In the genomic region with DNA sequence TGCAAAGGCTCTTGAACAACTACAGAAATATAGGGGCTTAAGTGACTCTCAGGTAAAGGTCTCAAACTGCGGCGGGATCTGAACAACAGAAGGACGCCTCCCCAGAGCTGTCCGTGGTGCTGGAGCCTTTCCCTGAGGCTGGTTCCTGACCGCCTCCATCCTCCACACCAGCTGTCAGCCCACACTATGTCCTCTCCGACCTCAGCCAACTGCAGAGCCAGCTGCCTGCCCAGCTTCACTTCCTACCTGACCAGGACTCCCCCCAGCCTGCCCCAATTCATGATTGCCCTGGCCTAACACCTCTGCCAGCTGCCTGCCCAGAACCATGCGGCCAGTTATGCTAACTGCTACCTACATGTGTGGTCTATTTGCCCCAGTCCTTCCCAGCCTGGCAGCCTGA, we compare ENCODE assay signal across 1 cellular context.
TF ChIP-seq lines count a peak whose summit lies in the region.

No MANE protein-coding gene starts in this region.

TF ChIP-seq in WTC11, 78 proteins besides CTCF, POLR2A, EP300 and RAD21 (continued from another document):
- TF ChIP-seq, protein P1, sequence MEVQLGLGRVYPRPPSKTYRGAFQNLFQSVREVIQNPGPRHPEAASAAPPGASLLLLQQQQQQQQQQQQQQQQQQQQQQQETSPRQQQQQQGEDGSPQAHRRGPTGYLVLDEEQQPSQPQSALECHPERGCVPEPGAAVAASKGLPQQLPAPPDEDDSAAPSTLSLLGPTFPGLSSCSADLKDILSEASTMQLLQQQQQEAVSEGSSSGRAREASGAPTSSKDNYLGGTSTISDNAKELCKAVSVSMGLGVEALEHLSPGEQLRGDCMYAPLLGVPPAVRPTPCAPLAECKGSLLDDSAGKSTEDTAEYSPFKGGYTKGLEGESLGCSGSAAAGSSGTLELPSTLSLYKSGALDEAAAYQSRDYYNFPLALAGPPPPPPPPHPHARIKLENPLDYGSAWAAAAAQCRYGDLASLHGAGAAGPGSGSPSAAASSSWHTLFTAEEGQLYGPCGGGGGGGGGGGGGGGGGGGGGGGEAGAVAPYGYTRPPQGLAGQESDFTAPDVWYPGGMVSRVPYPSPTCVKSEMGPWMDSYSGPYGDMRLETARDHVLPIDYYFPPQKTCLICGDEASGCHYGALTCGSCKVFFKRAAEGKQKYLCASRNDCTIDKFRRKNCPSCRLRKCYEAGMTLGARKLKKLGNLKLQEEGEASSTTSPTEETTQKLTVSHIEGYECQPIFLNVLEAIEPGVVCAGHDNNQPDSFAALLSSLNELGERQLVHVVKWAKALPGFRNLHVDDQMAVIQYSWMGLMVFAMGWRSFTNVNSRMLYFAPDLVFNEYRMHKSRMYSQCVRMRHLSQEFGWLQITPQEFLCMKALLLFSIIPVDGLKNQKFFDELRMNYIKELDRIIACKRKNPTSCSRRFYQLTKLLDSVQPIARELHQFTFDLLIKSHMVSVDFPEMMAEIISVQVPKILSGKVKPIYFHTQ (CRISPR knock-in tag; IDR thresholded peaks at IDR 0.05) = no peak
- peak; percentile 71; the same call in 1 of the 2 replicates for TF ChIP-seq SMAD3 (CRISPR knock-in tag; IDR thresholded peaks at IDR 0.05; ENCODE audit: borderline replicate concordance)
- TF ChIP-seq ZNF671 (CRISPR knock-in tag; IDR thresholded peaks at IDR 0.05) = no peak
- TF ChIP-seq ZNF396 (CRISPR knock-in tag; IDR thresholded peaks at IDR 0.05; ENCODE audit: borderline replicate concordance) = no peak
- 0 out of 2 replicates have a peak, but pooled peaks have one; percentile 37 for TF ChIP-seq NFE2L1 (CRISPR knock-in tag; IDR thresholded peaks at IDR 0.05)
- TF ChIP-seq, protein P2, sequence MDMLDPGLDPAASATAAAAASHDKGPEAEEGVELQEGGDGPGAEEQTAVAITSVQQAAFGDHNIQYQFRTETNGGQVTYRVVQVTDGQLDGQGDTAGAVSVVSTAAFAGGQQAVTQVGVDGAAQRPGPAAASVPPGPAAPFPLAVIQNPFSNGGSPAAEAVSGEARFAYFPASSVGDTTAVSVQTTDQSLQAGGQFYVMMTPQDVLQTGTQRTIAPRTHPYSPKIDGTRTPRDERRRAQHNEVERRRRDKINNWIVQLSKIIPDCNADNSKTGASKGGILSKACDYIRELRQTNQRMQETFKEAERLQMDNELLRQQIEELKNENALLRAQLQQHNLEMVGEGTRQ (CRISPR knock-in tag; IDR thresholded peaks at IDR 0.05) = no peak
- TF ChIP-seq HMGA2 (CRISPR knock-in tag; IDR thresholded peaks at IDR 0.05) = no peak
- no peak for TF ChIP-seq ZNF317 (CRISPR knock-in tag; IDR thresholded peaks at IDR 0.05; ENCODE audit: borderline replicate concordance, low read depth)
- no peak for TF ChIP-seq SP1 (CRISPR knock-in tag; conservative IDR thresholded peaks at IDR 0.05)
- TF ChIP-seq NR2C2 (CRISPR knock-in tag; IDR thresholded peaks at IDR 0.05) = no peak
- no peak for TF ChIP-seq NFYB (CRISPR knock-in tag; conservative IDR thresholded peaks at IDR 0.05; ENCODE audit: low read depth)
- no peak for TF ChIP-seq TP53 (CRISPR knock-in tag; IDR thresholded peaks at IDR 0.05)
- TF ChIP-seq, protein P3, sequence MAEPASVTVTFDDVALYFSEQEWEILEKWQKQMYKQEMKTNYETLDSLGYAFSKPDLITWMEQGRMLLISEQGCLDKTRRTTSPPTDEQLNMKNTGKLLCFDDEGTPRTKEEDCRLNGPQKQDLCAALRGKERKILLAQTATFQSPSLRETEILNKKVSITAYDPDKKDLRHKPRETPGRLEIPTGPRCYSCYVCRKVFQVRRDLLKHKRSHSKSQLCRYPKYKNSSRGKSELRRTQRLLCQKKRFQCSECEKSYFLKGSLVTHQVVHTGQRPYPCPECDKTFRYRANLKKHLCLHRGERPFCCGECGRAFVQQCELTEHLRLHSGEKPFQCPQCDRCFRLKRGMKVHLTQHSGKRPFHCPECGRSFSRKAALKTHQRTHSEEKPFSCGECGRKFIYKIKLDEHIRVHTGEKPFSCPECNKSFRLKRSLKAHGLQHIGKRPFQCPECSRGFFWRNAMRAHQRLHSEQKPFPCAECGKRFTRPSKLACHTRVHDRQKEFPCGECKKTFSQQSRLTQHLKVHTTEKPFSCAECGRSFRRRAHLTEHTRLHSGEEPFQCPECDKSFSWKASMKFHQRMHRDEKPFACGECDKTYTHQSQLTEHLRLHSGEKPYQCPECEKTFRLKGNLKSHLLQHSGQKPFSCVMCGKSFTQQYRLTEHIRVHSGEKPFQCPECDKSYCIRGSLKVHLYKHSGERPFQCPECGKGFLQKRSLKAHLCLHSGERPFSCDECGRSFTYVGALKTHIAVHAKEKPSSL (CRISPR knock-in tag; conservative IDR thresholded peaks at IDR 0.05) = no peak
- TF ChIP-seq, protein P4, sequence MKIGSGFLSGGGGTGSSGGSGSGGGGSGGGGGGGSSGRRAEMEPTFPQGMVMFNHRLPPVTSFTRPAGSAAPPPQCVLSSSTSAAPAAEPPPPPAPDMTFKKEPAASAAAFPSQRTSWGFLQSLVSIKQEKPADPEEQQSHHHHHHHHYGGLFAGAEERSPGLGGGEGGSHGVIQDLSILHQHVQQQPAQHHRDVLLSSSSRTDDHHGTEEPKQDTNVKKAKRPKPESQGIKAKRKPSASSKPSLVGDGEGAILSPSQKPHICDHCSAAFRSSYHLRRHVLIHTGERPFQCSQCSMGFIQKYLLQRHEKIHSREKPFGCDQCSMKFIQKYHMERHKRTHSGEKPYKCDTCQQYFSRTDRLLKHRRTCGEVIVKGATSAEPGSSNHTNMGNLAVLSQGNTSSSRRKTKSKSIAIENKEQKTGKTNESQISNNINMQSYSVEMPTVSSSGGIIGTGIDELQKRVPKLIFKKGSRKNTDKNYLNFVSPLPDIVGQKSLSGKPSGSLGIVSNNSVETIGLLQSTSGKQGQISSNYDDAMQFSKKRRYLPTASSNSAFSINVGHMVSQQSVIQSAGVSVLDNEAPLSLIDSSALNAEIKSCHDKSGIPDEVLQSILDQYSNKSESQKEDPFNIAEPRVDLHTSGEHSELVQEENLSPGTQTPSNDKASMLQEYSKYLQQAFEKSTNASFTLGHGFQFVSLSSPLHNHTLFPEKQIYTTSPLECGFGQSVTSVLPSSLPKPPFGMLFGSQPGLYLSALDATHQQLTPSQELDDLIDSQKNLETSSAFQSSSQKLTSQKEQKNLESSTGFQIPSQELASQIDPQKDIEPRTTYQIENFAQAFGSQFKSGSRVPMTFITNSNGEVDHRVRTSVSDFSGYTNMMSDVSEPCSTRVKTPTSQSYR (CRISPR knock-in tag; IDR thresholded peaks at IDR 0.05) = no peak
- TF ChIP-seq, protein P5, sequence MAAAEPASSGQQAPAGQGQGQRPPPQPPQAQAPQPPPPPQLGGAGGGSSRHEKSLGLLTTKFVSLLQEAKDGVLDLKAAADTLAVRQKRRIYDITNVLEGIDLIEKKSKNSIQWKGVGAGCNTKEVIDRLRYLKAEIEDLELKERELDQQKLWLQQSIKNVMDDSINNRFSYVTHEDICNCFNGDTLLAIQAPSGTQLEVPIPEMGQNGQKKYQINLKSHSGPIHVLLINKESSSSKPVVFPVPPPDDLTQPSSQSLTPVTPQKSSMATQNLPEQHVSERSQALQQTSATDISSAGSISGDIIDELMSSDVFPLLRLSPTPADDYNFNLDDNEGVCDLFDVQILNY (CRISPR knock-in tag; IDR thresholded peaks at IDR 0.05) = no peak
- no peak for TF ChIP-seq CBFB (CRISPR knock-in tag; IDR thresholded peaks at IDR 0.05; ENCODE audit: low read depth)
- no peak for TF ChIP-seq TCF7 (CRISPR knock-in tag; IDR thresholded peaks at IDR 0.05; ENCODE audit: low read depth)
- TF ChIP-seq, protein P6, sequence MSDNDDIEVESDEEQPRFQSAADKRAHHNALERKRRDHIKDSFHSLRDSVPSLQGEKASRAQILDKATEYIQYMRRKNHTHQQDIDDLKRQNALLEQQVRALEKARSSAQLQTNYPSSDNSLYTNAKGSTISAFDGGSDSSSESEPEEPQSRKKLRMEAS (CRISPR knock-in tag; IDR thresholded peaks at IDR 0.05) = no peak
- TF ChIP-seq, protein P7, sequence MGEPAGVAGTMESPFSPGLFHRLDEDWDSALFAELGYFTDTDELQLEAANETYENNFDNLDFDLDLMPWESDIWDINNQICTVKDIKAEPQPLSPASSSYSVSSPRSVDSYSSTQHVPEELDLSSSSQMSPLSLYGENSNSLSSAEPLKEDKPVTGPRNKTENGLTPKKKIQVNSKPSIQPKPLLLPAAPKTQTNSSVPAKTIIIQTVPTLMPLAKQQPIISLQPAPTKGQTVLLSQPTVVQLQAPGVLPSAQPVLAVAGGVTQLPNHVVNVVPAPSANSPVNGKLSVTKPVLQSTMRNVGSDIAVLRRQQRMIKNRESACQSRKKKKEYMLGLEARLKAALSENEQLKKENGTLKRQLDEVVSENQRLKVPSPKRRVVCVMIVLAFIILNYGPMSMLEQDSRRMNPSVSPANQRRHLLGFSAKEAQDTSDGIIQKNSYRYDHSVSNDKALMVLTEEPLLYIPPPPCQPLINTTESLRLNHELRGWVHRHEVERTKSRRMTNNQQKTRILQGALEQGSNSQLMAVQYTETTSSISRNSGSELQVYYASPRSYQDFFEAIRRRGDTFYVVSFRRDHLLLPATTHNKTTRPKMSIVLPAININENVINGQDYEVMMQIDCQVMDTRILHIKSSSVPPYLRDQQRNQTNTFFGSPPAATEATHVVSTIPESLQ (CRISPR knock-in tag; IDR thresholded peaks at IDR 0.05) = no peak
- TF ChIP-seq ZNF138 (CRISPR knock-in tag; conservative IDR thresholded peaks at IDR 0.05) = no peak
- no peak for TF ChIP-seq ZMAT4 (CRISPR knock-in tag; IDR thresholded peaks at IDR 0.05)
- 0 out of 2 replicates have a peak, but pooled peaks have one; percentile 21 for TF ChIP-seq FOXP1 (CRISPR knock-in tag; IDR thresholded peaks at IDR 0.05; ENCODE audit: borderline replicate concordance)
- no peak for TF ChIP-seq GRHL2 (CRISPR knock-in tag; IDR thresholded peaks at IDR 0.05; ENCODE audit: insufficient replicate concordance, severe bottlenecking)
- no peak for TF ChIP-seq SMAD4 (CRISPR knock-in tag; IDR thresholded peaks at IDR 0.05)
- no peak for TF ChIP-seq RORB (CRISPR knock-in tag; IDR thresholded peaks at IDR 0.05)
- TF ChIP-seq ZBTB21 (CRISPR knock-in tag; IDR thresholded peaks at IDR 0.05; ENCODE audit: borderline replicate concordance) = no peak
- peak; percentile 94 for TF ChIP-seq ZNF232 (CRISPR knock-in tag; IDR thresholded peaks at IDR 0.05)
- peak; percentile 73; the same call in 1 of the 2 replicates for TF ChIP-seq PREB (CRISPR knock-in tag; IDR thresholded peaks at IDR 0.05; ENCODE audit: borderline replicate concordance)
- TF ChIP-seq, protein P8, sequence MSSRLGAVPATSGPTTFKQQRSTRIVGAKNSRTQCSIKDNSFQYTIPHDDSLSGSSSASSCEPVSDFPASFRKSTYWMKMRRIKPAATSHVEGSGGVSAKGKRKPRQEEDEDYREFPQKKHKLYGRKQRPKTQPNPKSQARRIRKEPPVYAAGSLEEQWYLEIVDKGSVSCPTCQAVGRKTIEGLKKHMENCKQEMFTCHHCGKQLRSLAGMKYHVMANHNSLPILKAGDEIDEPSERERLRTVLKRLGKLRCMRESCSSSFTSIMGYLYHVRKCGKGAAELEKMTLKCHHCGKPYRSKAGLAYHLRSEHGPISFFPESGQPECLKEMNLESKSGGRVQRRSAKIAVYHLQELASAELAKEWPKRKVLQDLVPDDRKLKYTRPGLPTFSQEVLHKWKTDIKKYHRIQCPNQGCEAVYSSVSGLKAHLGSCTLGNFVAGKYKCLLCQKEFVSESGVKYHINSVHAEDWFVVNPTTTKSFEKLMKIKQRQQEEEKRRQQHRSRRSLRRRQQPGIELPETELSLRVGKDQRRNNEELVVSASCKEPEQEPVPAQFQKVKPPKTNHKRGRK (CRISPR knock-in tag; IDR thresholded peaks at IDR 0.05; ENCODE audit: borderline replicate concordance) = 0 out of 2 replicates have a peak, but pooled peaks have one; percentile 13
- TF ChIP-seq, protein P9, sequence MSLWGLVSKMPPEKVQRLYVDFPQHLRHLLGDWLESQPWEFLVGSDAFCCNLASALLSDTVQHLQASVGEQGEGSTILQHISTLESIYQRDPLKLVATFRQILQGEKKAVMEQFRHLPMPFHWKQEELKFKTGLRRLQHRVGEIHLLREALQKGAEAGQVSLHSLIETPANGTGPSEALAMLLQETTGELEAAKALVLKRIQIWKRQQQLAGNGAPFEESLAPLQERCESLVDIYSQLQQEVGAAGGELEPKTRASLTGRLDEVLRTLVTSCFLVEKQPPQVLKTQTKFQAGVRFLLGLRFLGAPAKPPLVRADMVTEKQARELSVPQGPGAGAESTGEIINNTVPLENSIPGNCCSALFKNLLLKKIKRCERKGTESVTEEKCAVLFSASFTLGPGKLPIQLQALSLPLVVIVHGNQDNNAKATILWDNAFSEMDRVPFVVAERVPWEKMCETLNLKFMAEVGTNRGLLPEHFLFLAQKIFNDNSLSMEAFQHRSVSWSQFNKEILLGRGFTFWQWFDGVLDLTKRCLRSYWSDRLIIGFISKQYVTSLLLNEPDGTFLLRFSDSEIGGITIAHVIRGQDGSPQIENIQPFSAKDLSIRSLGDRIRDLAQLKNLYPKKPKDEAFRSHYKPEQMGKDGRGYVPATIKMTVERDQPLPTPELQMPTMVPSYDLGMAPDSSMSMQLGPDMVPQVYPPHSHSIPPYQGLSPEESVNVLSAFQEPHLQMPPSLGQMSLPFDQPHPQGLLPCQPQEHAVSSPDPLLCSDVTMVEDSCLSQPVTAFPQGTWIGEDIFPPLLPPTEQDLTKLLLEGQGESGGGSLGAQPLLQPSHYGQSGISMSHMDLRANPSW (CRISPR knock-in tag; conservative IDR thresholded peaks at IDR 0.05; ENCODE audit: low read depth) = no peak
